1 cellular context compared by ENCODE assay signal in the genomic region with DNA sequence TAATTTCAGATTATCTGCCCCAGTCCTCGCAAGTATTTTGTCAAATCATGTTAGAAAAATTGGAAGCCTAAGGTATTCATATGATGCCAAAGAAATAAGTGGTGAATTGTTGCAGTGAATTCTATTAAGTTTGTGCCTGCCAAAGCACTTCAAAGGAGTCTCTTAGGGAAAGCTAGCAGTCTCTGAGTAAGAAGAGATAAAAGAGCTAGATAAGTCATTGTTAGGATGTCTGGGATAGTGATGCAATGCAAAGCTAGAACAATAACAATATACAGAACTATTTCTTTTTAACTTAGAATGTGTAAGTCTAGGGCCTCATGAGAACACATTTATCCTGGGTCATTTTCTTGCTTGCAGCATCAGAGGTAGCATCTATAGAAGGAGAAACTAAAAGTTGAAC.
TF ChIP-seq lines count a peak whose summit lies in the region.

No MANE protein-coding gene starts in this region.

TF ChIP-seq in WTC11, 78 proteins besides CTCF, POLR2A, EP300 and RAD21 (continued from another document):
- TF ChIP-seq, protein P1, sequence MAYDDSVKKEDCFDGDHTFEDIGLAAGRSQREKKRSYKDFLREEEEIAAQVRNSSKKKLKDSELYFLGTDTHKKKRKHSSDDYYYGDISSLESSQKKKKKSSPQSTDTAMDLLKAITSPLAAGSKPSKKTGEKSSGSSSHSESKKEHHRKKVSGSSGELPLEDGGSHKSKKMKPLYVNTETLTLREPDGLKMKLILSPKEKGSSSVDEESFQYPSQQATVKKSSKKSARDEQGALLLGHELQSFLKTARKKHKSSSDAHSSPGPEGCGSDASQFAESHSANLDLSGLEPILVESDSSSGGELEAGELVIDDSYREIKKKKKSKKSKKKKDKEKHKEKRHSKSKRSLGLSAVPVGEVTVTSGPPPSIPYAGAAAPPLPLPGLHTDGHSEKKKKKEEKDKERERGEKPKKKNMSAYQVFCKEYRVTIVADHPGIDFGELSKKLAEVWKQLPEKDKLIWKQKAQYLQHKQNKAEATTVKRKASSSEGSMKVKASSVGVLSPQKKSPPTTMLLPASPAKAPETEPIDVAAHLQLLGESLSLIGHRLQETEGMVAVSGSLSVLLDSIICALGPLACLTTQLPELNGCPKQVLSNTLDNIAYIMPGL (CRISPR knock-in tag; IDR thresholded peaks at IDR 0.05) = no peak
- TF ChIP-seq, protein P2, sequence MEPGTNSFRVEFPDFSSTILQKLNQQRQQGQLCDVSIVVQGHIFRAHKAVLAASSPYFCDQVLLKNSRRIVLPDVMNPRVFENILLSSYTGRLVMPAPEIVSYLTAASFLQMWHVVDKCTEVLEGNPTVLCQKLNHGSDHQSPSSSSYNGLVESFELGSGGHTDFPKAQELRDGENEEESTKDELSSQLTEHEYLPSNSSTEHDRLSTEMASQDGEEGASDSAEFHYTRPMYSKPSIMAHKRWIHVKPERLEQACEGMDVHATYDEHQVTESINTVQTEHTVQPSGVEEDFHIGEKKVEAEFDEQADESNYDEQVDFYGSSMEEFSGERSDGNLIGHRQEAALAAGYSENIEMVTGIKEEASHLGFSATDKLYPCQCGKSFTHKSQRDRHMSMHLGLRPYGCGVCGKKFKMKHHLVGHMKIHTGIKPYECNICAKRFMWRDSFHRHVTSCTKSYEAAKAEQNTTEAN (CRISPR knock-in tag; IDR thresholded peaks at IDR 0.05) = no peak
- no peak for TF ChIP-seq ZNF317 (CRISPR knock-in tag; IDR thresholded peaks at IDR 0.05; ENCODE audit: borderline replicate concordance, low read depth)
TF ChIP-seq in WTC11: peak in this region for 0.
